1 cellular context compared by ENCODE assay signal in the genomic region with DNA sequence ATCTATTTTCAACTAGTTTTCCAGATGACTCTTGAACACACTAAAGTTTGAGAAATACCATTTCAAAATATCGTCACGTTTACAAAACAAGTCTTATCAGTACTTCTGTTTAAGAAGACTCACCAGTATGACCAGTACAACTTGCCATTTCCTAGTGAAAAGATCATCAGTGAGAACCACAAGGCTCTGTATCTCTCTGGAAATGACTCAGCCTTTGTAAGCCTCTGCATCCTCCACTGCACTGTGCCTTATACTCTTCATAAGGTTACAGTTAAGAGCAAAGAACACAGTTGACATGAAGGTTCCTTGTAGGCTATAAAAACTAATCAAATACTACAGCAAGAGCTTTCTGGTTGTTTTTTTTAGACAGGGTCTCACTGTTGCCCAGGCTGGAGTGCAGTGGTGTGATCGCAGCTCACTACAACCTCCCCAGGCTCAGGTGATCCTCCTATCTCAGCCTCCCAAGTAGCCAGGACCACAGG.
TF ChIP-seq lines count a peak whose summit lies in the region.

No MANE protein-coding gene starts in this region.

TF ChIP-seq in A549, 52 proteins besides CTCF, POLR2A, EP300 and RAD21:
- TF ChIP-seq KDM1A (IDR thresholded peaks at IDR 0.05; ENCODE audit: low read depth) (no peak), PBX3 (IDR thresholded peaks at IDR 0.05) (no peak), ATOH8 (CRISPR knock-in tag; IDR thresholded peaks at IDR 0.05; ENCODE audit: low read depth) (no peak), ESRRA (IDR thresholded peaks at IDR 0.05; ENCODE audit: borderline replicate concordance, low read length) (no peak), TP53 (CRISPR knock-in tag; IDR thresholded peaks at IDR 0.05) (no peak), ZSCAN20 (CRISPR knock-in tag; IDR thresholded peaks at IDR 0.05) (no peak), BHLHE40 (IDR thresholded peaks at IDR 0.05; ENCODE audit: low read depth, low read length) (no peak), CBX8 (IDR thresholded peaks at IDR 0.05) (no peak), MAZ (IDR thresholded peaks at IDR 0.05; ENCODE audit: borderline replicate concordance, low read depth, low read length) (no peak), CHD4 (IDR thresholded peaks at IDR 0.05; ENCODE audit: borderline replicate concordance) (no peak), JUN (IDR thresholded peaks at IDR 0.05) (no peak), ZC3H11A (IDR thresholded peaks at IDR 0.05) (no peak), MAX (IDR thresholded peaks at IDR 0.05) (no peak), FOXS1 (CRISPR knock-in tag; IDR thresholded peaks at IDR 0.05) (no peak), HOXB5 (CRISPR knock-in tag; IDR thresholded peaks at IDR 0.05) (no peak)
- TF ChIP-seq, protein P1, sequence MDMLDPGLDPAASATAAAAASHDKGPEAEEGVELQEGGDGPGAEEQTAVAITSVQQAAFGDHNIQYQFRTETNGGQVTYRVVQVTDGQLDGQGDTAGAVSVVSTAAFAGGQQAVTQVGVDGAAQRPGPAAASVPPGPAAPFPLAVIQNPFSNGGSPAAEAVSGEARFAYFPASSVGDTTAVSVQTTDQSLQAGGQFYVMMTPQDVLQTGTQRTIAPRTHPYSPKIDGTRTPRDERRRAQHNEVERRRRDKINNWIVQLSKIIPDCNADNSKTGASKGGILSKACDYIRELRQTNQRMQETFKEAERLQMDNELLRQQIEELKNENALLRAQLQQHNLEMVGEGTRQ (IDR thresholded peaks at IDR 0.05) = no peak
